Comparison of ENCODE assay signal across 8 cellular contexts in genomic region chr12:29552324-29552927, GRCh38. TPM values are rescaled to one million over a fixed set of nuclear protein-coding genes. Genes with fewer than 3 reads are reported as not detected.
A peak's percentile ranks its signal among the peaks of the same experiment; 100 is the strongest.
DNase-seq lines count a peak whose midpoint lies in the region; ATAC-seq and TF ChIP-seq lines count a peak whose summit lies in the region.

No MANE protein-coding gene starts in this region.

- H3K27me3 Mint-ChIP-seq in activated naive CD8-positive, alpha-beta T cell treated with anti-CD3 and anti-CD28 coated beads, Interleukin-2, amount 10 ng/mL, durations not matched to agents 7 days and 5 days: peaks cover 2% of the 10 kb centered on the region

- in situ Hi-C loops in gastrocnemius medialis (cut with MboI; ENCODE audit: low sequenced_read_pairs in 4 of 4): no loop called here

- DNase-seq in DMS53 treated with DMSO at 0.1 percent for 48 hours (lab: John Stamatoyannopoulos, UW; ENCODE audit: unreplicated experiment) (peak; percentile 89), LHCN-M2 (ENCODE audit: low read depth) (peak; percentile 53), SKM-1 (lab: John Stamatoyannopoulos, UW; ENCODE audit: unreplicated experiment) (peak; percentile 8), left ventricle myocardium superior (peak; percentile 72), gastrocnemius medialis (peak; percentile 23 to 51), cortex of kidney (lab: John Stamatoyannopoulos, UW) (no peak)
- DNase-seq in activated naive CD8-positive, alpha-beta T cell treated with anti-CD3 and anti-CD28 coated beads, Interleukin-2, amount 10 ng/mL, durations not matched to agents 7 days and 5 days: peak; percentile 58

- H3K27me3 ChIP-seq in gastrocnemius medialis: no peaks in the 10 kb centered on the region

- no peaks in the 10 kb centered on the region for H3K9me3 ChIP-seq in gastrocnemius medialis

- no peaks in the 10 kb centered on the region for H3K4me1 Mint-ChIP-seq in activated naive CD8-positive, alpha-beta T cell treated with anti-CD3 and anti-CD28 coated beads, Interleukin-2, amount 10 ng/mL, durations not matched to agents 7 days and 5 days

- no peak overlapping the region for H3K4me3 ChIP-seq in gastrocnemius medialis

- POLR2A ChIA-PET in activated naive CD8-positive, alpha-beta T cell treated with anti-CD3 and anti-CD28 coated beads, Interleukin-2, amount 10 ng/mL, durations not matched to agents 7 days and 5 days (lab: Charles Lee): no interaction called here

- peaks cover 30 to 40% of the 10 kb centered on the region in 2 donors for H3K4me1 ChIP-seq in gastrocnemius medialis

- H3K4me3 Mint-ChIP-seq in activated naive CD8-positive, alpha-beta T cell treated with anti-CD3 and anti-CD28 coated beads, Interleukin-2, amount 10 ng/mL, durations not matched to agents 7 days and 5 days: no peak overlapping the region

- no peaks in the 10 kb centered on the region for H3K9me3 Mint-ChIP-seq in activated naive CD8-positive, alpha-beta T cell treated with anti-CD3 and anti-CD28 coated beads, Interleukin-2, amount 10 ng/mL, durations not matched to agents 7 days and 5 days

- TF ChIP-seq POLR2A in gastrocnemius medialis (IDR thresholded peaks at IDR 0.05): no peak

- intact Hi-C loops in left ventricle myocardium superior (cut with micrococcal nuclease): no loop called here
- intact Hi-C loops in gastrocnemius medialis (cut with DNase I; ENCODE audit: low total_unique reads): no loop called here

- H3K27ac ChIP-seq in gastrocnemius medialis: peak overlapping the region; percentile 33 to 56 (median 38)

- TF ChIP-seq CTCF in gastrocnemius medialis (IDR thresholded peaks at IDR 0.05 in 4 of 5, conservative IDR thresholded peaks at IDR 0.05 in 1 of 5): peak; percentile 70 to 86 (median 79)

- no peaks in the 10 kb centered on the region for H3K36me3 Mint-ChIP-seq in activated naive CD8-positive, alpha-beta T cell treated with anti-CD3 and anti-CD28 coated beads, Interleukin-2, amount 10 ng/mL, durations not matched to agents 7 days and 5 days

- H3K36me3 ChIP-seq in gastrocnemius medialis: peaks cover 0 to 5% of the 10 kb centered on the region in 2 donors

- ATAC-seq in GM21528 (IDR thresholded peaks at IDR 0.05; ENCODE audit: low FRiP score, unreplicated experiment) (peak; percentile 81), left ventricle myocardium superior (peak; percentile 91), gastrocnemius medialis (peak in 1 of 2 donors; percentile 65)
- no peak for ATAC-seq in activated naive CD8-positive, alpha-beta T cell treated with anti-CD3 and anti-CD28 coated beads, Interleukin-2, amount 10 ng/mL, durations not matched to agents 7 days and 5 days (ENCODE audit: low read depth)

- no peak overlapping the region for H3K27ac Mint-ChIP-seq in activated naive CD8-positive, alpha-beta T cell treated with anti-CD3 and anti-CD28 coated beads, Interleukin-2, amount 10 ng/mL, durations not matched to agents 7 days and 5 days

RNA-seq across cellular contexts. Expression of gene OVCH1, which starts 54.9 kb away (rescaled TPM):
- total RNA-seq in LHCN-M2 (2014; rRNA removed) (0.11 and 0.38 TPM in 2 replicates), left ventricle myocardium superior (0.07 TPM), gastrocnemius medialis (under 1 TPM in 1 of 4 donors, not detected in 3; 0.10 TPM)
- not detected for polyA plus RNA-seq in LHCN-M2 (2012)
- total RNA-seq in activated naive CD8-positive, alpha-beta T cell treated with anti-CD3 and anti-CD28 coated beads, Interleukin-2, amount 10 ng/mL, durations not matched to agents 7 days and 5 days: not detected
